In genomic region chr1:55747285-55747890, GRCh38 we compare ENCODE assay signal across 27 cellular contexts.
DNase-seq lines count a peak whose midpoint lies in the region; FAIRE-seq and TF ChIP-seq lines count a peak whose summit lies in the region.
"Had no signal": no experiment of that assay in that cellular context is flagged by ENCODE, and none has a peak within 500 bp of the region (broad histone marks: within the 10 kb centered on the region; RNA-seq: fewer than 3 reads in every experiment).

No MANE protein-coding gene starts in this region.

- H3K9me3 ChIP-seq in vagina: no peaks in the 10 kb centered on the region
- H3K9me3 ChIP-seq: psoas muscle, tibial nerve had no signal

- DNase-seq in DMS 273 (lab: John Stamatoyannopoulos, UW; ENCODE audit: unreplicated experiment): peak; percentile 42
- no peak for DNase-seq in DMS 273 treated with DMSO at 0.1 percent for 48 hours (lab: John Stamatoyannopoulos, UW)
- DNase-seq in cardiac fibroblast (ENCODE audit: low read depth in 2 of 2): peak; percentile 36 to 74
- peak; percentile 33 to 54 for DNase-seq in foreskin fibroblast
- no peak for DNase-seq in vagina (ENCODE audit: extremely low spot score in 2 of 2)
- DNase-seq in HuH-7 (ENCODE audit: low spot score): no peak
- DNase-seq in NOMO-1 (lab: John Stamatoyannopoulos, UW; ENCODE audit: unreplicated experiment in 2 of 2): no peak
- no peak for DNase-seq in frontal cortex (ENCODE audit: low spot score in 2 of 2)
- DNase-seq: activated CD4-positive, alpha-beta T cell treated with anti-CD3 and anti-CD28 coated beads, Interleukin-2, amount 50 U/mL, for 48 hours; activated naive CD4-positive, alpha-beta T cell; activated naive CD8-positive, alpha-beta T cell treated with anti-CD3 and anti-CD28 coated beads, Interleukin-2, amount 50 U/mL, for 24 hours; DMS79 treated with DMSO at 0.1 percent for 48 hours; esophagus squamous epithelium; midbrain; naive thymus-derived CD4-positive, alpha-beta T cell; NCI-H1436 treated with DMSO at 0.1 percent for 48 hours; NCI-H2107; PC-9; psoas muscle; SHP77; stimulated activated CD4-positive, alpha-beta T cell treated with anti-CD3 and anti-CD28 coated beads, Interleukin-15, amount 100 ng/mL, for 24 hours; stimulated activated CD4-positive, alpha-beta T cell treated with anti-CD3 and anti-CD28 coated beads, Interleukin-4, amount 100 ng/mL, for 4 hours; T-helper 17 cell had no signal

- intact Hi-C loops in vagina (cut with DNase I): no loop called here

- no peak for TF ChIP-seq CTCF in cardiac fibroblast (IDR thresholded peaks at IDR 0.05; ENCODE audit: low read depth, low read length)
- no peak for TF ChIP-seq CTCF in foreskin fibroblast (IDR thresholded peaks at IDR 0.05; ENCODE audit: low read depth, low read length)
- TF ChIP-seq CTCF in vagina (IDR thresholded peaks at IDR 0.05): no peak

- no peak overlapping the region for H3K4me3 ChIP-seq in cardiac fibroblast (replicated peaks in 1 of 2; ENCODE audit: low read depth in 2 of 2, low read length in 2 of 2)
- H3K4me3 ChIP-seq in foreskin fibroblast (ENCODE audit: low read depth in 1 of 2, low read length in 2 of 2): no peak overlapping the region
- H3K4me3 ChIP-seq in vagina: no peak overlapping the region
- H3K4me3 ChIP-seq: esophagus squamous epithelium, GM23338, PC-9, psoas muscle, tibial nerve had no signal

- H3K27me3 ChIP-seq in vagina: no peaks in the 10 kb centered on the region
- H3K27me3 ChIP-seq: tibial nerve had no signal

- TF ChIP-seq POLR2A in vagina (IDR thresholded peaks at IDR 0.05): no peak

- no peaks in the 10 kb centered on the region for H3K36me3 ChIP-seq in vagina
- H3K36me3 ChIP-seq: esophagus squamous epithelium, tibial nerve had no signal

- peak overlapping the region; percentile 5 for H3K27ac ChIP-seq in vagina
- H3K27ac ChIP-seq: 22Rv1, esophagus squamous epithelium, PC-9, psoas muscle, tibial nerve had no signal

- no peak for FAIRE-seq in frontal cortex (lab: Jason Lieb, UNC)
- FAIRE-seq: keratinocyte had no signal

- peaks cover 8% of the 10 kb centered on the region for H3K4me1 ChIP-seq in vagina
- H3K4me1 ChIP-seq: esophagus squamous epithelium, psoas muscle, tibial nerve had no signal

Comparison
In these comparisons a context has a peak if more than half of its experiments do, and no peak if none do; other contexts are left out.
1. DNase-seq: peak in DMS 273 (single experiment), cardiac fibroblast (2 of 2) and foreskin fibroblast (2 of 2); none in DMS 273 treated with DMSO at 0.1 percent for 48 hours (single experiment), vagina (0 of 2), HuH-7 (single experiment), NOMO-1 (0 of 2) and frontal cortex (0 of 2).